Comparison of ENCODE assay signal across 25 cellular contexts in the genomic region with DNA sequence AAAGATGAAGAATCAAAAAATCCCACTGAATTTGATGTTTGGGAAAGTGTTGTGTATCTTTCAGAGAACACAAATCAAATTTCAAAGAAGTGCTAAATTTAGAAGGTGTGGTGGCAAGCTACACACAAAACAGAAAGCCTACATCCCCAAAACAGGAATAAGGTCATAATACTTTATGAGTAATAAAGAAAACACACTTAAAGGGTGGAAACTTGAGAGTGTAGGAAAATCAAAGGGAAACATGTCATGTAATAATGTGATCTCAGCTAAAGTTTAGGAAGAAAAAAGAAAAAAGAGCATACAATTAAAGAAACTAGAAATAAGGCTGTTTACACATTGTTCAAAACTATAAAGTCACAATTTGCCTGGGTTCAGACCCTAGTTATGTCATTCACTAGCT.
"Had no signal": no experiment of that assay in that cellular context is flagged by ENCODE, and none has a peak within 500 bp of the region (broad histone marks: within the 10 kb centered on the region; RNA-seq: fewer than 3 reads in every experiment).

No MANE protein-coding gene starts in this region.

- H3K36me3 ChIP-seq: left lung, lower lobe of right lung, ovary, stomach, thyroid gland, transverse colon, upper lobe of left lung, vagina had no signal

- H3K27me3 ChIP-seq: left lung, ovary, stomach, testis, thyroid gland, transverse colon, upper lobe of left lung, vagina had no signal

- DNase-seq: kidney glomerular epithelial cell; left cardiac atrium; left lung; lower lobe of right lung; mammary epithelial cell; mesenchymal stem cell; naive thymus-derived CD8-positive, alpha-beta T cell; ovary; retina; right cardiac atrium; stimulated activated CD4-positive, alpha-beta T cell treated with anti-CD3 and anti-CD28 coated beads, Interleukin-12 subunit alpha, Interleukin-12 subunit beta, amount 100 ng/mL, for 4 hours; stimulated activated CD4-positive, alpha-beta T cell treated with anti-CD3 and anti-CD28 coated beads, Interleukin-15, amount 100 ng/mL, for 24 hours; stimulated activated CD4-positive, alpha-beta T cell treated with anti-CD3 and anti-CD28 coated beads, Interleukin-2, amount 100 ng/mL, for 24 hours; stimulated activated CD4-positive, alpha-beta T cell treated with anti-CD3 and anti-CD28 coated beads, Interleukin-4, amount 100 ng/mL, for 1 hour; stimulated activated naive B cell treated with anti-CD40 and anti-IgM and Interleukin-4, amounts not matched to agents 10 μg/mL and 1 μg/mL and 100 μg/mL, for 72 hours; stimulated activated naive CD8-positive, alpha-beta T cell treated with anti-CD3 and anti-CD28 coated beads, Interleukin-15, Interleukin-2, amounts not matched to agents 100 U/mL and 50 U/mL, for 24 hours; stomach; testis; thyroid gland; transverse colon; upper lobe of left lung had no signal

- H3K4me3 ChIP-seq: left lung, lower lobe of right lung, ovary, skin epidermis, stomach, testis, thyroid gland, transverse colon, upper lobe of left lung, vagina had no signal

- H3K27ac ChIP-seq: left lung, lower lobe of right lung, ovary, skin epidermis, stomach, testis, thyroid gland, transverse colon, upper lobe of left lung, vagina had no signal

- ATAC-seq: left cardiac atrium; left lung; lower lobe of right lung; naive thymus-derived CD8-positive, alpha-beta T cell; right cardiac atrium; sciatic nerve; stimulated activated naive B cell treated with anti-CD40 and anti-IgM and Interleukin-4, amounts not matched to agents 10 μg/mL and 1 μg/mL and 100 μg/mL, for 72 hours; stimulated activated naive CD8-positive, alpha-beta T cell treated with anti-CD3 and anti-CD28 coated beads, Interleukin-15, Interleukin-2, amounts not matched to agents 100 U/mL and 50 U/mL, for 24 hours had no signal

- H3K4me1 ChIP-seq: left lung, lower lobe of right lung, testis, thyroid gland, transverse colon, upper lobe of left lung, vagina had no signal

- H3K9me3 ChIP-seq: left lung, lower lobe of right lung, ovary, stomach, testis, thyroid gland, upper lobe of left lung, vagina had no signal

- FAIRE-seq: keratinocyte had no signal
